ENCODE assay signal across 13 cellular contexts in genomic region chrX:123920065-123920785, GRCh38. TPM values are rescaled to one million over a fixed set of nuclear protein-coding genes. Genes with fewer than 3 reads are reported as not detected.
DNase-seq lines count a peak whose midpoint lies in the region; ATAC-seq and TF ChIP-seq lines count a peak whose summit lies in the region.
"Had no signal": no experiment of that assay in that cellular context is flagged by ENCODE, and none has a peak within 500 bp of the region (broad histone marks: within the 10 kb centered on the region; RNA-seq: fewer than 3 reads in every experiment).

No MANE protein-coding gene starts in this region.

- intact Hi-C loops in mammary epithelial cell (cut with micrococcal nuclease), result no loop called here

- H3K36me3 ChIP-seq in mammary epithelial cell (ENCODE audit: insufficient read depth, low read length), result no peaks in the 10 kb centered on the region
- no peaks in the 10 kb centered on the region for H3K36me3 ChIP-seq in osteoblast (ENCODE audit: insufficient read depth, low read length)
- H3K36me3 ChIP-seq: WERI-Rb-1 had no signal

- TF ChIP-seq CTCF in mammary epithelial cell (conservative IDR thresholded peaks at IDR 0.05 in 1 of 2, IDR thresholded peaks at IDR 0.05 in 1 of 2; ENCODE audit: extremely low read depth in 1 of 2, insufficient read depth in 1 of 2, low read depth in 1 of 2, low read length in 2 of 2), result no peak
- TF ChIP-seq CTCF in osteoblast (IDR thresholded peaks at IDR 0.05; ENCODE audit: extremely low read depth, low read depth, low read length), result no peak

- no peaks in the 10 kb centered on the region for H4K20me1 ChIP-seq in mammary epithelial cell (ENCODE audit: insufficient read depth, low read length)
- H4K20me1 ChIP-seq in osteoblast (ENCODE audit: insufficient read depth, low read length), result no peaks in the 10 kb centered on the region

- 7% methylated on average over 1 of the region's 1 CpG for WGBS in mammary epithelial cell (ENCODE audit: low coverage, missing lambda C conversion rate)

- DNase-seq in EL (peak; percentile 64), M059J (ENCODE audit: low read depth) (peak; percentile 83), mammary epithelial cell (peak; percentile 63), osteoblast (ENCODE audit: insufficient read length, low spot score, missing footprints) (peak; percentile 90)
- DNase-seq in stimulated activated CD4-positive, alpha-beta T cell treated with anti-CD3 and anti-CD28 coated beads, Interleukin-2, amount 100 ng/mL, for 48 hours, result no peak
- DNase-seq: NCI-H187 treated with DMSO at 0.1 percent for 48 hours; RPMI8226; stimulated activated CD4-positive, alpha-beta T cell treated with anti-CD3 and anti-CD28 coated beads, Interleukin-2, amount 100 ng/mL, for 24 hours; substantia nigra; WERI-Rb-1 had no signal

- CTCF ChIA-PET in mammary epithelial cell (lab: Charles Lee; ENCODE audit: low non-redundant PET), result no interaction called here

- dilution Hi-C loops in mammary epithelial cell (cut with HindIII; ENCODE audit: low sequenced_read_pairs), result no loop called here

- BruUV-seq in mammary epithelial cell (replicated peaks; lab: Mats Ljungman, UMichigan), result no TSS peak

- H2AFZ ChIP-seq in mammary epithelial cell (ENCODE audit: low read depth, low read length) (no peak overlapping the region), osteoblast (ENCODE audit: low read length) (no peak overlapping the region)

- ATAC-seq in HG03139 (IDR thresholded peaks at IDR 0.05; ENCODE audit: unreplicated experiment) (no peak), GM19351 (IDR thresholded peaks at IDR 0.05; ENCODE audit: unreplicated experiment) (no peak), HG03108 (IDR thresholded peaks at IDR 0.05; ENCODE audit: unreplicated experiment) (no peak)

- H3K27me3 ChIP-seq in mammary epithelial cell (ENCODE audit: insufficient read depth, low read length) (no peaks in the 10 kb centered on the region), osteoblast (ENCODE audit: insufficient read depth, low read length) (no peaks in the 10 kb centered on the region)

- H3K4me1 ChIP-seq in mammary epithelial cell (ENCODE audit: insufficient read depth, low read length) (peaks cover 8% of the 10 kb centered on the region), osteoblast (ENCODE audit: insufficient read depth, low read length) (no peaks in the 10 kb centered on the region)

- no peaks in the 10 kb centered on the region for H3K79me2 ChIP-seq in mammary epithelial cell (ENCODE audit: insufficient read depth, low read length)
- H3K79me2 ChIP-seq in osteoblast (ENCODE audit: insufficient read depth, low read length), result no peaks in the 10 kb centered on the region

- H3K9ac ChIP-seq in mammary epithelial cell (ENCODE audit: insufficient read depth, low read length), result no peak overlapping the region

- H3K27ac ChIP-seq in mammary epithelial cell (ENCODE audit: insufficient read depth, low read depth, low read length) (no peak overlapping the region), osteoblast (ENCODE audit: low read depth, low read length) (no peak overlapping the region)
- H3K27ac ChIP-seq: WERI-Rb-1 had no signal

- H3K4me2 ChIP-seq in mammary epithelial cell (ENCODE audit: insufficient read depth, low read depth, low read length), result no peak overlapping the region
- no peak overlapping the region for H3K4me2 ChIP-seq in osteoblast (ENCODE audit: insufficient read depth, low read length)

- in situ Hi-C loops in mammary epithelial cell (cut with MboI; ENCODE audit: low sequenced_read_pairs in 2 of 2), result no loop called here

- no peak overlapping the region for H3K4me3 ChIP-seq in mammary epithelial cell (replicated peaks in 1 of 3; ENCODE audit: insufficient read depth in 1 of 3, low read depth in 2 of 3, low read length in 3 of 3)
- no peak overlapping the region for H3K4me3 ChIP-seq in osteoblast (ENCODE audit: insufficient read depth, low read length)

- H3K9me3 ChIP-seq in mammary epithelial cell (replicated peaks; ENCODE audit: insufficient read depth, low read length) (no peaks in the 10 kb centered on the region), osteoblast (ENCODE audit: low read depth, low read length) (no peaks in the 10 kb centered on the region)

RNA-seq across cellular contexts. Expression of gene STAG2, which starts 41.3 kb away (rescaled TPM):
- 90.4 and 114 TPM in 2 replicates for total RNA-seq in M059J (2014; rRNA removed; shearing (Covaris generic))
- 10 to 100 TPM; 54.8 to 61.1 TPM for total RNA-seq in mammary epithelial cell
- 24.4 TPM for polyA plus RNA-seq in mammary epithelial cell
- polyA minus RNA-seq in mammary epithelial cell, result 53.9 TPM
- total RNA-seq in osteoblast, result 84.3 and 91.2 TPM in 2 replicates

Comparison
In these comparisons a context has a peak if more than half of its experiments do, and no peak if none do; other contexts are left out.
1. DNase-seq: peak in EL (single experiment), M059J (single experiment), mammary epithelial cell (single experiment) and osteoblast (single experiment); none in stimulated activated CD4-positive, alpha-beta T cell treated with anti-CD3 and anti-CD28 coated beads, Interleukin-2, amount 100 ng/mL, for 48 hours (0 of 2).